ENCODE assay signal across 27 cellular contexts in the genomic region with DNA sequence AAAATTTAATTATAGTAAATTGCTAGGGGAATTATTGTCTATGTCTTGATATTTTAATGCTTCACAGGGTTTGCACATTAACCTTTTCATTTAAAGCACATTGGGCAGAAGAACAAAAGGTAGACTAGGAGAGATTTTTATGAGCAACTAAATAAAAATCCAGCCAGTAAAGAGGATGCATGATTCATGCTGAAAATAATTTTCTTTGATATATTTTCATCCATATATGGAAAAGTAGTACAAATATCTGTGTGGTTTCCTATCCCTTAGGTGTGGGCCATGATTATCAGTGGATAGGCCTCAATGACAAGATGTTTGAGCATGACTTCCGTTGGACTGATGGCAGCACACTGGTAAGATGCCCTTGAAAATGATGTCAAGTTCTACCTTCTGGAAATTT.
DNase-seq lines count a peak whose midpoint lies in the region; ATAC-seq and TF ChIP-seq lines count a peak whose summit lies in the region.
"Had no signal": no experiment of that assay in that cellular context is flagged by ENCODE, and none has a peak within 500 bp of the region (broad histone marks: within the 10 kb centered on the region; RNA-seq: fewer than 3 reads in every experiment).

No MANE protein-coding gene starts in this region.

- H4K20me1 ChIP-seq in smooth muscle cell (ENCODE audit: low read depth) = peaks cover 97% of the 10 kb centered on the region

- H3K4me1 ChIP-seq in RWPE2 (ENCODE audit: insufficient read depth, poor library complexity, severe bottlenecking) = peaks cover 20% of the 10 kb centered on the region
- no peaks in the 10 kb centered on the region for H3K4me1 ChIP-seq in foreskin keratinocyte
- peaks cover 26% of the 10 kb centered on the region for H3K4me1 ChIP-seq in smooth muscle cell (ENCODE audit: low read depth)
- H3K4me1 ChIP-seq: lower lobe of right lung, pancreas, spleen had no signal

- H3K4me3 Mint-ChIP-seq in type B pancreatic cell (no peak overlapping the region), endothelial cell (ENCODE audit: unreplicated experiment) (no peak overlapping the region)
- H3K4me3 Mint-ChIP-seq in activated CD8-positive, alpha-beta memory T cell treated with anti-CD3 and anti-CD28 coated beads, Interleukin-2, amount 10 ng/mL, durations not matched to agents 7 days and 5 days = no peak overlapping the region
- H3K4me3 Mint-ChIP-seq: activated CD4-positive, alpha-beta memory T cell treated with anti-CD3 and anti-CD28 coated beads for 36 hours; H9; IgD-negative memory B cell had no signal

- H3K27ac Mint-ChIP-seq in type B pancreatic cell (no peak overlapping the region), endothelial cell (ENCODE audit: unreplicated experiment) (no peak overlapping the region)
- no peak overlapping the region for H3K27ac Mint-ChIP-seq in activated CD8-positive, alpha-beta memory T cell treated with anti-CD3 and anti-CD28 coated beads, Interleukin-2, amount 10 ng/mL, durations not matched to agents 7 days and 5 days
- H3K27ac Mint-ChIP-seq: activated CD4-positive, alpha-beta memory T cell treated with anti-CD3 and anti-CD28 coated beads for 36 hours; H9; IgD-negative memory B cell had no signal

- no peak overlapping the region for H3K4me3 ChIP-seq in RWPE2 (ENCODE audit: severe bottlenecking)
- no peak overlapping the region for H3K4me3 ChIP-seq in smooth muscle cell
- H3K4me3 ChIP-seq: lower lobe of right lung, pancreas, right atrium auricular region, SK-N-MC, spleen had no signal

- peak; percentile 24 for DNase-seq in ELR (ENCODE audit: low read depth)
- no peak for DNase-seq in RWPE2 (ENCODE audit: low spot score)
- peak; percentile 25 to 50 for DNase-seq in foreskin keratinocyte
- DNase-seq in smooth muscle cell (lab: John Stamatoyannopoulos, UW; ENCODE audit: unreplicated experiment) = no peak
- no peak for DNase-seq in type B pancreatic cell (ENCODE audit: extremely low spot score, unreplicated experiment)
- no peak for DNase-seq in activated CD8-positive, alpha-beta memory T cell treated with anti-CD3 and anti-CD28 coated beads, Interleukin-2, amount 10 ng/mL, durations not matched to agents 7 days and 5 days
- no peak for DNase-seq in endothelial cell (ENCODE audit: low spot score)
- no peak for DNase-seq in central memory CD4-positive, alpha-beta T cell
- DNase-seq: activated CD4-positive, alpha-beta memory T cell treated with anti-CD3 and anti-CD28 coated beads for 36 hours; activated CD4-positive, CD25-positive, alpha-beta regulatory T cell treated with anti-CD3 and anti-CD28 coated beads, Interleukin-2, amount 50 U/mL, for 72 hours; activated CD8-positive, alpha-beta memory T cell treated with anti-CD3 and anti-CD28 coated beads, Interleukin-2, amount 50 U/mL, for 48 hours; activated naive CD4-positive, alpha-beta T cell treated with anti-CD3 and anti-CD28 coated beads, Interleukin-2, amount 50 U/mL, for 16 hours; anterior cingulate cortex; caudate nucleus; H9; kidney; lower lobe of right lung; NCI-H1105; NCI-H2029; NCI-H69; pancreas; RPMI8226; spleen; T-helper 2 cell had no signal

- H3K36me3 ChIP-seq in RWPE2 (ENCODE audit: low read depth) = no peaks in the 10 kb centered on the region
- H3K36me3 ChIP-seq in smooth muscle cell (ENCODE audit: low read depth) = peaks cover 23% of the 10 kb centered on the region
- H3K36me3 ChIP-seq: lower lobe of right lung, pancreas, spleen had no signal

- CTCF ChIA-PET in activated CD8-positive, alpha-beta memory T cell treated with anti-CD3 and anti-CD28 coated beads, Interleukin-2, amount 10 ng/mL, durations not matched to agents 7 days and 5 days (lab: Charles Lee) = no interaction called here

- H3K27me3 Mint-ChIP-seq in type B pancreatic cell (no peaks in the 10 kb centered on the region), endothelial cell (ENCODE audit: unreplicated experiment) (no peaks in the 10 kb centered on the region)
- no peaks in the 10 kb centered on the region for H3K27me3 Mint-ChIP-seq in activated CD8-positive, alpha-beta memory T cell treated with anti-CD3 and anti-CD28 coated beads, Interleukin-2, amount 10 ng/mL, durations not matched to agents 7 days and 5 days

- H3K36me3 Mint-ChIP-seq in type B pancreatic cell (peaks cover 34% of the 10 kb centered on the region), endothelial cell (ENCODE audit: low read depth, unreplicated experiment) (peaks cover 13% of the 10 kb centered on the region)
- H3K36me3 Mint-ChIP-seq in activated CD8-positive, alpha-beta memory T cell treated with anti-CD3 and anti-CD28 coated beads, Interleukin-2, amount 10 ng/mL, durations not matched to agents 7 days and 5 days = no peaks in the 10 kb centered on the region
- H3K36me3 Mint-ChIP-seq: activated CD4-positive, alpha-beta memory T cell treated with anti-CD3 and anti-CD28 coated beads for 36 hours; IgD-negative memory B cell had no signal

- peaks cover 18% of the 10 kb centered on the region for H3K79me2 ChIP-seq in smooth muscle cell (ENCODE audit: low read depth)

- ATAC-seq in RWPE2 (ENCODE audit: low read depth) = peak; percentile 77
- peak; percentile 15 for ATAC-seq in foreskin keratinocyte
- no peak for ATAC-seq in activated CD8-positive, alpha-beta memory T cell treated with anti-CD3 and anti-CD28 coated beads, Interleukin-2, amount 10 ng/mL, durations not matched to agents 7 days and 5 days
- ATAC-seq: lower lobe of right lung had no signal

- H3K9me3 ChIP-seq in RWPE2 (ENCODE audit: severe bottlenecking) (no peaks in the 10 kb centered on the region), smooth muscle cell (replicated peaks; ENCODE audit: low read depth) (no peaks in the 10 kb centered on the region)
- H3K9me3 ChIP-seq: lower lobe of right lung, pancreas, right atrium auricular region, spleen had no signal

- TF ChIP-seq CTCF in RWPE2 (IDR thresholded peaks at IDR 0.05; ENCODE audit: poor library complexity, severe bottlenecking) (no peak), foreskin keratinocyte (conservative IDR thresholded peaks at IDR 0.05) (no peak), smooth muscle cell (IDR thresholded peaks at IDR 0.05; ENCODE audit: borderline replicate concordance, insufficient read depth, poor library complexity, severe bottlenecking) (no peak), type B pancreatic cell (conservative IDR thresholded peaks at IDR 0.05) (no peak), endothelial cell (IDR thresholded peaks at IDR 0.05; ENCODE audit: unreplicated experiment) (no peak)

- H3F3A ChIP-seq in smooth muscle cell (ENCODE audit: low read depth) = peaks cover 57% of the 10 kb centered on the region

- WGBS in smooth muscle cell (ENCODE audit: low lambda C conversion rate) = 54% methylated on average over 1 of the region's 1 CpG

- H3K27me3 ChIP-seq in RWPE2 (ENCODE audit: insufficient read depth, poor library complexity, severe bottlenecking) (no peaks in the 10 kb centered on the region), foreskin keratinocyte (no peaks in the 10 kb centered on the region), smooth muscle cell (ENCODE audit: low read depth) (no peaks in the 10 kb centered on the region)
- H3K27me3 ChIP-seq: pancreas, right atrium auricular region, spleen had no signal

- H2AFZ ChIP-seq in smooth muscle cell (ENCODE audit: low read depth) = no peak overlapping the region

- peak overlapping the region; percentile 27 for H3K4me2 ChIP-seq in smooth muscle cell

- peak overlapping the region; percentile 40 for H3K27ac ChIP-seq in RWPE2 (ENCODE audit: poor library complexity, severe bottlenecking)
- no peak overlapping the region for H3K27ac ChIP-seq in foreskin keratinocyte
- peak overlapping the region; percentile 65 for H3K27ac ChIP-seq in smooth muscle cell (ENCODE audit: low read depth)
- H3K27ac ChIP-seq: lower lobe of right lung, pancreas, SK-N-MC, spleen had no signal

- H3K4me1 Mint-ChIP-seq in type B pancreatic cell (ENCODE audit: unreplicated experiment) (peaks cover 23% of the 10 kb centered on the region), endothelial cell (ENCODE audit: unreplicated experiment) (no peaks in the 10 kb centered on the region)
- H3K4me1 Mint-ChIP-seq in activated CD8-positive, alpha-beta memory T cell treated with anti-CD3 and anti-CD28 coated beads, Interleukin-2, amount 10 ng/mL, durations not matched to agents 7 days and 5 days = no peaks in the 10 kb centered on the region
- H3K4me1 Mint-ChIP-seq: H9, IgD-negative memory B cell had no signal

- no peaks in the 10 kb centered on the region for H3K9me3 Mint-ChIP-seq in type B pancreatic cell
- H3K9me3 Mint-ChIP-seq in activated CD8-positive, alpha-beta memory T cell treated with anti-CD3 and anti-CD28 coated beads, Interleukin-2, amount 10 ng/mL, durations not matched to agents 7 days and 5 days (ENCODE audit: low read depth) = no peaks in the 10 kb centered on the region
- H3K9me3 Mint-ChIP-seq in endothelial cell (ENCODE audit: unreplicated experiment) = no peaks in the 10 kb centered on the region
- H3K9me3 Mint-ChIP-seq: activated CD4-positive, alpha-beta memory T cell treated with anti-CD3 and anti-CD28 coated beads for 36 hours; H9; IgD-negative memory B cell had no signal

- H3K9ac ChIP-seq in smooth muscle cell (ENCODE audit: low read depth) = no peak overlapping the region

Comparison
In these comparisons a context has a peak if more than half of its experiments do, and no peak if none do; other contexts are left out.
1. DNase-seq: peak in ELR (single experiment) and foreskin keratinocyte (2 of 2); none in RWPE2 (single experiment), smooth muscle cell (single experiment), type B pancreatic cell (single experiment), activated CD8-positive, alpha-beta memory T cell treated with anti-CD3 and anti-CD28 coated beads, Interleukin-2, amount 10 ng/mL, durations not matched to agents 7 days and 5 days (single experiment), endothelial cell (single experiment) and central memory CD4-positive, alpha-beta T cell (single experiment).